24 cellular contexts compared by ENCODE assay signal in the genomic region with DNA sequence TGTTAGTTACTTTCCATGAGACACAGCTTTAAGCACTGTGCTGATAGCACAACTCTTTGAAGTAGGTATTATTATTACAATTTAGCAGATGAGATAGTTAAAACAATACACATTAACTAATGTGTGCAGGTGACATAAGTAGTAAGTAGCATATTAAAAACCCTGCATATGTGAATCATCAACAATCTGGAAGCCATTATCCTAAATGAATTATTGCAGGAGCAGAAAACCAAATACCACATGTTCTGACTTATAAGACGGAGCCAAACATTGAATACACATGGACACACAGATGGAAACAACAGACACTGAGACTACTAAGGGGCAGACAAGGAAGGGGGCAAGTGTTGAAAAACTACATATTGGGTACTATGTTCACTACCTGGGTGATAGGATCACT.
DNase-seq lines count a peak whose midpoint lies in the region; ATAC-seq and TF ChIP-seq lines count a peak whose summit lies in the region.
"Had no signal": no experiment of that assay in that cellular context is flagged by ENCODE, and none has a peak within 500 bp of the region (broad histone marks: within the 10 kb centered on the region; RNA-seq: fewer than 3 reads in every experiment).

No MANE protein-coding gene starts in this region.

- H3K9me2 ChIP-seq in GM23338 (ENCODE audit: insufficient read depth): no peaks in the 10 kb centered on the region

- H3K9me3 Mint-ChIP-seq in GM23338: peaks cover 3% of the 10 kb centered on the region; the same call in 2 of the 3 replicates
- H3K9me3 Mint-ChIP-seq: CD4-positive, alpha-beta T cell had no signal

- peaks cover 54% of the 10 kb centered on the region for H3K4me1 Mint-ChIP-seq in GM23338

- H2AFZ ChIP-seq in GM23338: no peak overlapping the region

- H3K4me1 ChIP-seq in GM23338 (ENCODE audit: insufficient read depth) (peaks cover 60% of the 10 kb centered on the region), breast epithelium (no peaks in the 10 kb centered on the region)

- H3K36me3 ChIP-seq in GM23338 (ENCODE audit: insufficient read depth) (no peaks in the 10 kb centered on the region), breast epithelium (no peaks in the 10 kb centered on the region)
- H3K36me3 ChIP-seq: BLaER1 treated with 17β-estradiol and CSF1 and Interleukin-3, amounts not matched to agents 10 nM and 100 nM had no signal

- H3K4me3 Mint-ChIP-seq in GM23338: no peak overlapping the region
- H3K4me3 Mint-ChIP-seq: CD4-positive, alpha-beta T cell had no signal

- H3K27me3 ChIP-seq in GM23338 (ENCODE audit: insufficient read depth) (no peaks in the 10 kb centered on the region), breast epithelium (no peaks in the 10 kb centered on the region)

- TF ChIP-seq CTCF in AG09309 (IDR thresholded peaks at IDR 0.05; ENCODE audit: control insufficient read depth, insufficient read depth, low read depth, low read length, missing control alignments) (no peak), GM23338 (conservative IDR thresholded peaks at IDR 0.05; ENCODE audit: low read depth in 2 of 2) (no peak), breast epithelium (IDR thresholded peaks at IDR 0.05) (no peak)

- H3K79me2 ChIP-seq in GM23338 (replicated peaks; ENCODE audit: insufficient read depth): no peaks in the 10 kb centered on the region

- 0 out of 2 replicates have a peak overlapping the region, but pooled peaks have one; percentile 64 for H3K27ac Mint-ChIP-seq in GM23338
- H3K27ac Mint-ChIP-seq: CD4-positive, alpha-beta T cell had no signal

- TF ChIP-seq POLR2A in breast epithelium (IDR thresholded peaks at IDR 0.05): no peak

- H3K27me3 Mint-ChIP-seq in GM23338 (ENCODE audit: insufficient read depth, low read depth, poor library complexity): peaks cover 3% of the 10 kb centered on the region
- H3K27me3 Mint-ChIP-seq: CD4-positive, alpha-beta T cell had no signal

- H3K4me2 ChIP-seq in GM23338: no peak overlapping the region

- H3K27ac ChIP-seq in GM23338 (ENCODE audit: low read depth): peak overlapping the region; percentile 40; the same call in 1 of the 2 replicates
- H3K27ac ChIP-seq in breast epithelium: no peak overlapping the region
- H3K27ac ChIP-seq: 22Rv1, RWPE1, SK-N-MC had no signal

- no peaks in the 10 kb centered on the region for H3K9me3 ChIP-seq in breast epithelium

- no peaks in the 10 kb centered on the region for H4K20me1 ChIP-seq in GM23338 (replicated peaks; ENCODE audit: insufficient read depth)
- H4K20me1 ChIP-seq: BLaER1 treated with 17β-estradiol and CSF1 and Interleukin-3, amounts not matched to agents 10 nM and 100 nM had no signal

- no peaks in the 10 kb centered on the region for H3K36me3 Mint-ChIP-seq in GM23338 (ENCODE audit: low read depth)

- no peak for ATAC-seq in GM23338
- peak; percentile 59 for ATAC-seq in SK-N-SH treated with all-trans-retinoic acid at 6 μM for 48 hours
- ATAC-seq in GM18868 (IDR thresholded peaks at IDR 0.05; ENCODE audit: unreplicated experiment): no peak

- H3F3A ChIP-seq in GM23338 (replicated peaks; ENCODE audit: low read depth): no peaks in the 10 kb centered on the region

- peak; percentile 16 for DNase-seq in AG09309 (ENCODE audit: low read depth)
- no peak for DNase-seq in GM23338 (ENCODE audit: low spot score)
- DNase-seq in fibroblast of gingiva (ENCODE audit: low read depth): peak; percentile 52
- no peak for DNase-seq in breast epithelium (ENCODE audit: low spot score in 2 of 2)
- DNase-seq in NCI-H748 (lab: John Stamatoyannopoulos, UW; ENCODE audit: unreplicated experiment): no peak
- DNase-seq in NOMO-1 (lab: John Stamatoyannopoulos, UW; ENCODE audit: unreplicated experiment in 2 of 2): no peak
- DNase-seq: CD4-positive, alpha-beta T cell; DMS53; H7; KBM-7; MV-4-11; NCI-H1105; NCI-H1436 treated with DMSO at 0.1 percent for 48 hours; NCI-H187 treated with DMSO at 0.1 percent for 48 hours; NCI-H2171 treated with DMSO at 0.1 percent for 48 hours; NCI-H345; NCI-H510A treated with DMSO at 0.1 percent for 48 hours; SHP77 treated with DMSO at 0.1 percent for 48 hours had no signal

- no peak overlapping the region for H3K4me3 ChIP-seq in AG09309 (ENCODE audit: control insufficient read depth, low read depth, low read length)
- no peak overlapping the region for H3K4me3 ChIP-seq in GM23338
- no peak overlapping the region for H3K4me3 ChIP-seq in breast epithelium
- H3K4me3 ChIP-seq: BLaER1 treated with 17β-estradiol and CSF1 and Interleukin-3, amounts not matched to agents 10 nM and 100 nM; SK-N-MC had no signal

- intact Hi-C loops in breast epithelium (cut with DNase I; ENCODE audit: low total_unique reads): no loop called here

TF ChIP-seq in GM23338, 12 proteins besides CTCF, POLR2A, EP300 and RAD21 (continues in another document):
- no peak for TF ChIP-seq CREB1 (CRISPR knock-in tag; IDR thresholded peaks at IDR 0.05; ENCODE audit: low read depth)
- TF ChIP-seq JUNB (IDR thresholded peaks at IDR 0.05; ENCODE audit: unreplicated experiment): no peak
- no peak for TF ChIP-seq ZNF114 (CRISPR knock-in tag; IDR thresholded peaks at IDR 0.05)
- no peak for TF ChIP-seq ZNF331 (CRISPR knock-in tag; IDR thresholded peaks at IDR 0.05; ENCODE audit: low read depth)
- TF ChIP-seq, protein P1, sequence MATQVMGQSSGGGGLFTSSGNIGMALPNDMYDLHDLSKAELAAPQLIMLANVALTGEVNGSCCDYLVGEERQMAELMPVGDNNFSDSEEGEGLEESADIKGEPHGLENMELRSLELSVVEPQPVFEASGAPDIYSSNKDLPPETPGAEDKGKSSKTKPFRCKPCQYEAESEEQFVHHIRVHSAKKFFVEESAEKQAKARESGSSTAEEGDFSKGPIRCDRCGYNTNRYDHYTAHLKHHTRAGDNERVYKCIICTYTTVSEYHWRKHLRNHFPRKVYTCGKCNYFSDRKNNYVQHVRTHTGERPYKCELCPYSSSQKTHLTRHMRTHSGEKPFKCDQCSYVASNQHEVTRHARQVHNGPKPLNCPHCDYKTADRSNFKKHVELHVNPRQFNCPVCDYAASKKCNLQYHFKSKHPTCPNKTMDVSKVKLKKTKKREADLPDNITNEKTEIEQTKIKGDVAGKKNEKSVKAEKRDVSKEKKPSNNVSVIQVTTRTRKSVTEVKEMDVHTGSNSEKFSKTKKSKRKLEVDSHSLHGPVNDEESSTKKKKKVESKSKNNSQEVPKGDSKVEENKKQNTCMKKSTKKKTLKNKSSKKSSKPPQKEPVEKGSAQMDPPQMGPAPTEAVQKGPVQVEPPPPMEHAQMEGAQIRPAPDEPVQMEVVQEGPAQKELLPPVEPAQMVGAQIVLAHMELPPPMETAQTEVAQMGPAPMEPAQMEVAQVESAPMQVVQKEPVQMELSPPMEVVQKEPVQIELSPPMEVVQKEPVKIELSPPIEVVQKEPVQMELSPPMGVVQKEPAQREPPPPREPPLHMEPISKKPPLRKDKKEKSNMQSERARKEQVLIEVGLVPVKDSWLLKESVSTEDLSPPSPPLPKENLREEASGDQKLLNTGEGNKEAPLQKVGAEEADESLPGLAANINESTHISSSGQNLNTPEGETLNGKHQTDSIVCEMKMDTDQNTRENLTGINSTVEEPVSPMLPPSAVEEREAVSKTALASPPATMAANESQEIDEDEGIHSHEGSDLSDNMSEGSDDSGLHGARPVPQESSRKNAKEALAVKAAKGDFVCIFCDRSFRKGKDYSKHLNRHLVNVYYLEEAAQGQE (IDR thresholded peaks at IDR 0.05; ENCODE audit: unreplicated experiment): no peak
- no peak for TF ChIP-seq POLR2AphosphoS5 (IDR thresholded peaks at IDR 0.05; ENCODE audit: low read depth)

TF ChIP-seq in SK-N-SH treated with all-trans-retinoic acid at 6 μM for 48 hours, 23 proteins besides CTCF, POLR2A, EP300 and RAD21 (continues in another document):
- TF ChIP-seq, protein P2, sequence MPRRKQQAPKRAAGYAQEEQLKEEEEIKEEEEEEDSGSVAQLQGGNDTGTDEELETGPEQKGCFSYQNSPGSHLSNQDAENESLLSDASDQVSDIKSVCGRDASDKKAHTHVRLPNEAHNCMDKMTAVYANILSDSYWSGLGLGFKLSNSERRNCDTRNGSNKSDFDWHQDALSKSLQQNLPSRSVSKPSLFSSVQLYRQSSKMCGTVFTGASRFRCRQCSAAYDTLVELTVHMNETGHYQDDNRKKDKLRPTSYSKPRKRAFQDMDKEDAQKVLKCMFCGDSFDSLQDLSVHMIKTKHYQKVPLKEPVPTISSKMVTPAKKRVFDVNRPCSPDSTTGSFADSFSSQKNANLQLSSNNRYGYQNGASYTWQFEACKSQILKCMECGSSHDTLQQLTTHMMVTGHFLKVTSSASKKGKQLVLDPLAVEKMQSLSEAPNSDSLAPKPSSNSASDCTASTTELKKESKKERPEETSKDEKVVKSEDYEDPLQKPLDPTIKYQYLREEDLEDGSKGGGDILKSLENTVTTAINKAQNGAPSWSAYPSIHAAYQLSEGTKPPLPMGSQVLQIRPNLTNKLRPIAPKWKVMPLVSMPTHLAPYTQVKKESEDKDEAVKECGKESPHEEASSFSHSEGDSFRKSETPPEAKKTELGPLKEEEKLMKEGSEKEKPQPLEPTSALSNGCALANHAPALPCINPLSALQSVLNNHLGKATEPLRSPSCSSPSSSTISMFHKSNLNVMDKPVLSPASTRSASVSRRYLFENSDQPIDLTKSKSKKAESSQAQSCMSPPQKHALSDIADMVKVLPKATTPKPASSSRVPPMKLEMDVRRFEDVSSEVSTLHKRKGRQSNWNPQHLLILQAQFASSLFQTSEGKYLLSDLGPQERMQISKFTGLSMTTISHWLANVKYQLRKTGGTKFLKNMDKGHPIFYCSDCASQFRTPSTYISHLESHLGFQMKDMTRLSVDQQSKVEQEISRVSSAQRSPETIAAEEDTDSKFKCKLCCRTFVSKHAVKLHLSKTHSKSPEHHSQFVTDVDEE (CRISPR knock-in tag; IDR thresholded peaks at IDR 0.05): peak; percentile 79
- TF ChIP-seq ZNF8 (CRISPR knock-in tag; IDR thresholded peaks at IDR 0.05) (0 out of 2 replicates have a peak, but pooled peaks have one; percentile 5), ZNF565 (CRISPR knock-in tag; conservative IDR thresholded peaks at IDR 0.05; ENCODE audit: low read depth) (no peak), ZC3H10 (CRISPR knock-in tag; IDR thresholded peaks at IDR 0.05) (no peak), OSR1 (CRISPR knock-in tag; IDR thresholded peaks at IDR 0.05) (no peak), ISL1 (CRISPR knock-in tag; IDR thresholded peaks at IDR 0.05) (0 out of 2 replicates have a peak, but pooled peaks have one; percentile 21), SNAI2 (CRISPR knock-in tag; IDR thresholded peaks at IDR 0.05) (peak; percentile 75; the same call in 1 of the 2 replicates)
- TF ChIP-seq, protein P3, sequence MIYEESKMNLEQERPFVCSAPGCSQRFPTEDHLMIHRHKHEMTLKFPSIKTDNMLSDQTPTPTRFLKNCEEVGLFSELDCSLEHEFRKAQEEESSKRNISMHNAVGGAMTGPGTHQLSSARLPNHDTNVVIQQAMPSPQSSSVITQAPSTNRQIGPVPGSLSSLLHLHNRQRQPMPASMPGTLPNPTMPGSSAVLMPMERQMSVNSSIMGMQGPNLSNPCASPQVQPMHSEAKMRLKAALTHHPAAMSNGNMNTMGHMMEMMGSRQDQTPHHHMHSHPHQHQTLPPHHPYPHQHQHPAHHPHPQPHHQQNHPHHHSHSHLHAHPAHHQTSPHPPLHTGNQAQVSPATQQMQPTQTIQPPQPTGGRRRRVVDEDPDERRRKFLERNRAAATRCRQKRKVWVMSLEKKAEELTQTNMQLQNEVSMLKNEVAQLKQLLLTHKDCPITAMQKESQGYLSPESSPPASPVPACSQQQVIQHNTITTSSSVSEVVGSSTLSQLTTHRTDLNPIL (CRISPR knock-in tag; IDR thresholded peaks at IDR 0.05; ENCODE audit: low read depth): no peak

Comparison
In these comparisons a context has a peak if more than half of its experiments do, and no peak if none do; other contexts are left out.
1. DNase-seq: peak in AG09309 (single experiment) and fibroblast of gingiva (single experiment); none in GM23338 (single experiment), breast epithelium (0 of 2), NCI-H748 (single experiment) and NOMO-1 (0 of 2).